In the genomic region with DNA sequence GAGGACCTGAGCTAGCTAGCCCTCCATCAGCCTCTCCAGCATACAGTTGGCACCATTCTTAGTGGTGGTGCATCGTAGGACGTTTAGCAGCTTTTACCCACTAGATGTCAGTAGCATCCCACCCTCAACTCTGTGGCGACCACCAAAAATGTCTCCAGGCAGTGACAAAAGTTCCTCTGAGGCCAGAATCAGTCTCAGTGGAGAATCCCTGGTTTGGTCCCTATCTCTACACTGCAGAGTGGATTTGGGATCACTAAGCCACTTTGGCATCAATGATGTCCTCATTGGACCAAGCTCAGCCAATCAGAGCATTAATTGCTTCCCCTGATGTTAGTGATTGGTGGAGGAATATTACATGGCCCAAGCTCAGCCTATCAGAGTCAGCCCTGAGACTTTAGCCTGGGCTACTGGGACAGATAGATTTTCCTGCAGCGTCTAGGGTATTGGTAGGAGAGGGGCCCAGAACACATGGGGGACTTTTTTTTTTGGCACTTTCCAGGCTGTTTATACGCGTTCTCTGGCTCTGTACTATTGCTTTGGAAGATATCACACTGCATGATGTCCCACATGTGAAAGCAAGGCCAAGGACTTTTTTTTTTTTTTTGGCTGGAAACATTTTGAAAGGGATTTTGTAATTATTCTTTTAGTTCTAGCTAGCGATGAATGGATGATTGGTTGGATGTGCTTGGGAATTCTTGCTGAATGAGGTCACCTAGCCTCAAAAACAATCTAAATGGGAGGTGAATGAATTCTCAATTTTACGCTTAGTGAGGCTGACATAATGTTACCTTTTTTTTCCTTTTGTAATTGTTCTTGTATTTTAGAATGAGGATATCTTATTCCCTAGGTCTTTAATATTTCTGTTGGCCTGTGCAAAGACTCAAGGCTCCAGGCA, we compare ENCODE assay signal across 8 cellular contexts. TPM values are rescaled to one million over a fixed set of nuclear protein-coding genes. Genes with fewer than 3 reads are reported as not detected.
DNase-seq lines count a peak whose midpoint lies in the region; ATAC-seq and TF ChIP-seq lines count a peak whose summit lies in the region.

No MANE protein-coding gene starts in this region.

- DNase-seq in AG08395 (ENCODE audit: low spot score) (peak; percentile 40), GM12865 (ENCODE audit: low read depth) (peak; percentile 32), SKM-1 (lab: John Stamatoyannopoulos, UW; ENCODE audit: unreplicated experiment) (peak; percentile 20), fibroblast of mammary gland (ENCODE audit: low read depth) (peak; percentile 66), retina (peak; percentile 42), prostate gland (ENCODE audit: low spot score) (no peak), H4 (ENCODE audit: low spot score) (no peak)

- no peaks in the 10 kb centered on the region for H3K27me3 ChIP-seq in prostate gland (replicated peaks; ENCODE audit: insufficient read depth)

- no peaks in the 10 kb centered on the region for H3K9me3 ChIP-seq in prostate gland

- TF ChIP-seq CTCF in GM12865 (IDR thresholded peaks at IDR 0.05; ENCODE audit: insufficient read depth, low read depth, low read length, missing control alignments), result peak; percentile 48
- peak; percentile 59 for TF ChIP-seq CTCF in fibroblast of mammary gland (conservative IDR thresholded peaks at IDR 0.05; ENCODE audit: control insufficient read depth, insufficient read depth, low read depth, low read length)
- TF ChIP-seq CTCF in prostate gland (IDR thresholded peaks at IDR 0.05), result peak in 2 of 4 experiments; percentile 10 to 37

- H3K4me3 ChIP-seq in GM12865 (ENCODE audit: low read depth, low read length), result no peak overlapping the region
- no peak overlapping the region for H3K4me3 ChIP-seq in fibroblast of mammary gland (ENCODE audit: control insufficient read depth, low read depth, low read length)
- no peak overlapping the region for H3K4me3 ChIP-seq in prostate gland

- no peak overlapping the region for H3K27ac ChIP-seq in prostate gland

- intact Hi-C loops in prostate gland (cut with DNase I), result no loop called here

- WGBS in prostate gland, result 54% methylated on average over 8 of the region's 8 CpGs

- H3K4me1 ChIP-seq in prostate gland (replicated peaks), result no peaks in the 10 kb centered on the region

- TF ChIP-seq POLR2A in prostate gland (IDR thresholded peaks at IDR 0.05), result no peak

- no peaks in the 10 kb centered on the region for H3K36me3 ChIP-seq in prostate gland

- ATAC-seq in HG03460 (IDR thresholded peaks at IDR 0.05; ENCODE audit: unreplicated experiment), result no peak

RNA-seq across cellular contexts. Expression of a gene that starts 7.0 kb away (rescaled TPM):
- 1 to 10 TPM; 1.4 to 1.7 TPM for total RNA-seq in prostate gland
- 0.27 and 1.1 TPM in 2 replicates for total RNA-seq in H4 (2014; rRNA removed; shearing (Covaris generic))

RNA-seq across cellular contexts. Expression of a gene that starts 19.2 kb away (rescaled TPM):
- not detected for total RNA-seq in prostate gland
- total RNA-seq in H4 (2014; rRNA removed; shearing (Covaris generic)), result not detected in 2 replicates

RNA-seq across cellular contexts. Expression of a gene that starts 21.6 kb away (rescaled TPM):
- 10 to 100 TPM; 71.2 to 75.7 TPM for total RNA-seq in prostate gland
- total RNA-seq in H4 (2014; rRNA removed; shearing (Covaris generic)), result 155 and 216 TPM in 2 replicates

RNA-seq across cellular contexts. Expression of a gene that starts 28.8 kb away (rescaled TPM):
- total RNA-seq in prostate gland, result 10 to 100 TPM; 73.3 to 78.7 TPM
- total RNA-seq in H4 (2014; rRNA removed; shearing (Covaris generic)), result 3.6 and 4.8 TPM in 2 replicates

RNA-seq across cellular contexts. Expression of a gene that starts 36.1 kb away (rescaled TPM):
- 10 to 100 TPM; 32.7 to 75.3 TPM for total RNA-seq in prostate gland
- total RNA-seq in H4 (2014; rRNA removed; shearing (Covaris generic)), result 273 and 396 TPM in 2 replicates

Comparison
In these comparisons a context has a peak if more than half of its experiments do, and no peak if none do; other contexts are left out.
1. DNase-seq: peak in AG08395 (single experiment), GM12865 (single experiment), SKM-1 (single experiment), fibroblast of mammary gland (single experiment) and retina (single experiment); none in prostate gland (single experiment) and H4 (single experiment).